Comparison of ENCODE assay signal across 1 cellular context in the genomic region with DNA sequence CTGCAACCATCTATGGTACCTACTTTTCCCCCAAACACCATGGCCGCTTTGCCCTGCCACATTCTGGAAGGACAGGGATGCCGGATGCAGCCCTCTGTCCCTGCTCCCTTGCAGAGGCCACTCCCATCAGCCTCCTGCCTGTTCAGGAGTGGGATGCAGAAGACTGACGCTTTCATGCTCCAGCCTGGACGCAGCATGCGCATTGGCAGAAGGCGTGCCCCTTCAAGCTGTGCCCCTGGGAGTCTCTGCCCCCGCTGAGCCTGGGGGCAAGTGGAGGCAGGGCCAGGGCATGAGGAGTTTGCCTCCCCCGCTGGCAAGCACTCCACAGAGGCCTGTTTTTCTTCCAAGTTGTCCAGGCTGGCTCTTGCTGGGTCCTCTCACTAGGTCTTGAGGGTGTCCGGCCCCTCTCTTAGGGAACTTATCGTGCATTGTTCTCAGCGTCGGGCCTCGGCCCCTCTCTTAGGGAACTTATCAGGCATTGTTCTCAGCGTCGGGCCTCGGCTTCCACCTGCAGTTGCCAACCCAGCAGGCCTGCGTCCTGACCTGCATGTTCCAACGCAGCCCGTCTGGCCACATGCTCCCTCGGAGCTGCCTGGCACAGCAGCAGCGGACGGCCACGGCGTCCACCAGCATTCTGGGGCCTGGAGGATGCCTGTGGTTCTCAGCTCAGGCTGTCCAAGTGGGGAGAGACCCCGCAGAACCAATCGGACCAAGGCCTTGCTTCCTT.
TF ChIP-seq lines count a peak whose summit lies in the region.

No MANE protein-coding gene starts in this region.

TF ChIP-seq in HepG2, 621 proteins besides CTCF, POLR2A, EP300 and RAD21:
- TF ChIP-seq, protein P1, sequence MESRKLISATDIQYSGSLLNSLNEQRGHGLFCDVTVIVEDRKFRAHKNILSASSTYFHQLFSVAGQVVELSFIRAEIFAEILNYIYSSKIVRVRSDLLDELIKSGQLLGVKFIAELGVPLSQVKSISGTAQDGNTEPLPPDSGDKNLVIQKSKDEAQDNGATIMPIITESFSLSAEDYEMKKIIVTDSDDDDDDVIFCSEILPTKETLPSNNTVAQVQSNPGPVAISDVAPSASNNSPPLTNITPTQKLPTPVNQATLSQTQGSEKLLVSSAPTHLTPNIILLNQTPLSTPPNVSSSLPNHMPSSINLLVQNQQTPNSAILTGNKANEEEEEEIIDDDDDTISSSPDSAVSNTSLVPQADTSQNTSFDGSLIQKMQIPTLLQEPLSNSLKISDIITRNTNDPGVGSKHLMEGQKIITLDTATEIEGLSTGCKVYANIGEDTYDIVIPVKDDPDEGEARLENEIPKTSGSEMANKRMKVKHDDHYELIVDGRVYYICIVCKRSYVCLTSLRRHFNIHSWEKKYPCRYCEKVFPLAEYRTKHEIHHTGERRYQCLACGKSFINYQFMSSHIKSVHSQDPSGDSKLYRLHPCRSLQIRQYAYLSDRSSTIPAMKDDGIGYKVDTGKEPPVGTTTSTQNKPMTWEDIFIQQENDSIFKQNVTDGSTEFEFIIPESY (CRISPR knock-in tag; IDR thresholded peaks at IDR 0.05), result no peak
- peak; percentile 24 for TF ChIP-seq AGO2 (optimal IDR thresholded peaks at IDR 0.05; ENCODE audit: low read depth, low read length)
